ENCODE assay signal across 11 cellular contexts in genomic region chr9:88583901-88584596, GRCh38. TPM values are rescaled to one million over a fixed set of nuclear protein-coding genes. Genes with fewer than 3 reads are reported as not detected.
DNase-seq lines count a peak whose midpoint lies in the region; ATAC-seq and TF ChIP-seq lines count a peak whose summit lies in the region.
"Had no signal": no experiment of that assay in that cellular context is flagged by ENCODE, and none has a peak within 500 bp of the region (broad histone marks: within the 10 kb centered on the region; RNA-seq: fewer than 3 reads in every experiment).

No MANE protein-coding gene starts in this region.

- H3K4me1 ChIP-seq in gastroesophageal sphincter (peaks cover 0 to 36% (median 0%) of the 10 kb centered on the region in 3 donors), Peyer's patch (no peaks in the 10 kb centered on the region)

- H3K27me3 ChIP-seq in gastroesophageal sphincter (no peaks in the 10 kb centered on the region), Peyer's patch (no peaks in the 10 kb centered on the region)

- H3K9me3 ChIP-seq in gastroesophageal sphincter (no peaks in the 10 kb centered on the region), Peyer's patch (no peaks in the 10 kb centered on the region)

- H3K36me3 ChIP-seq in gastroesophageal sphincter (no peaks in the 10 kb centered on the region), Peyer's patch (no peaks in the 10 kb centered on the region)

- H3K27ac ChIP-seq in gastroesophageal sphincter, result peak overlapping the region; percentile 77 to 88 (median 83)
- peak overlapping the region in 1 of 4 donors; percentile 44 for H3K27ac ChIP-seq in Peyer's patch

- H3K4me3 ChIP-seq in AG04449 (ENCODE audit: low read depth, low read length) (peak overlapping the region; percentile 6; the same call in 1 of the 2 replicates), gastroesophageal sphincter (no peak overlapping the region), Peyer's patch (no peak overlapping the region)

- TF ChIP-seq POLR2A in gastroesophageal sphincter (IDR thresholded peaks at IDR 0.05), result no peak
- no peak for TF ChIP-seq POLR2A in Peyer's patch (IDR thresholded peaks at IDR 0.05)

- POLR2A ChIA-PET in AG04449 (lab: Yijun Ruan, JAX), result no interaction called here

- CTCF ChIA-PET in AG04449 (lab: Yijun Ruan, JAX), result interaction anchor here (0.5 to 2.8 kb wide), 7 partner anchors 8 to 899 kb away, joined by 3 to 15 read pairs (median 4); no protein-coding TSS in a partner anchor

- peak; percentile 75 for ATAC-seq in gastroesophageal sphincter
- no peak for ATAC-seq in HG02973 (IDR thresholded peaks at IDR 0.05; ENCODE audit: unreplicated experiment)

- DNase-seq in AG04449 (ENCODE audit: low read depth, low spot score) (peak; percentile 21), HCEC 1CT (peak; percentile 46), amniotic stem cell (lab: John Stamatoyannopoulos, UW) (peak; percentile 32), Peyer's patch (no peak), GM19240 (ENCODE audit: insufficient read length, low spot score) (no peak), DMS53 treated with DMSO at 0.1 percent for 48 hours (lab: John Stamatoyannopoulos, UW; ENCODE audit: unreplicated experiment) (no peak)
- DNase-seq: activated CD4-positive, alpha-beta T cell treated with anti-CD3 and anti-CD28 coated beads for 1 hour; CD4-positive, alpha-beta T cell; NCI-H1694 treated with DMSO at 0.1 percent for 48 hours had no signal

- TF ChIP-seq CTCF in AG04449 (IDR thresholded peaks at IDR 0.05; ENCODE audit: insufficient read depth, low read length, missing control alignments) (no peak), gastroesophageal sphincter (IDR thresholded peaks at IDR 0.05) (peak in 1 of 4 experiments; percentile 35), Peyer's patch (IDR thresholded peaks at IDR 0.05) (no peak)

- WGBS in gastroesophageal sphincter (ENCODE audit: low coverage in 1 of 2), 2 donors, result 4 to 9% methylated on average over 6 to 7 of the region's 8 CpGs

- no peak for TF ChIP-seq EP300 in gastroesophageal sphincter (IDR thresholded peaks at IDR 0.05)

RNA-seq across cellular contexts. Expression of gene NXNL2, which starts 49.1 kb away (rescaled TPM):
- total RNA-seq in gastroesophageal sphincter, result 1 to 10 TPM in 2 of 4 donors, under 1 TPM in 1, not detected in 1; 0.62 to 3.1 (median 1.2) TPM
- not detected for total RNA-seq in Peyer's patch
- total RNA-seq: CD4-positive, alpha-beta T cell had no signal

Comparison
In these comparisons a context has a peak if more than half of its experiments do, and no peak if none do; other contexts are left out.
1. DNase-seq: peak in AG04449 (single experiment), HCEC 1CT (single experiment) and amniotic stem cell (single experiment); none in Peyer's patch (0 of 3), GM19240 (single experiment) and DMS53 treated with DMSO at 0.1 percent for 48 hours (single experiment).